In the genomic region with DNA sequence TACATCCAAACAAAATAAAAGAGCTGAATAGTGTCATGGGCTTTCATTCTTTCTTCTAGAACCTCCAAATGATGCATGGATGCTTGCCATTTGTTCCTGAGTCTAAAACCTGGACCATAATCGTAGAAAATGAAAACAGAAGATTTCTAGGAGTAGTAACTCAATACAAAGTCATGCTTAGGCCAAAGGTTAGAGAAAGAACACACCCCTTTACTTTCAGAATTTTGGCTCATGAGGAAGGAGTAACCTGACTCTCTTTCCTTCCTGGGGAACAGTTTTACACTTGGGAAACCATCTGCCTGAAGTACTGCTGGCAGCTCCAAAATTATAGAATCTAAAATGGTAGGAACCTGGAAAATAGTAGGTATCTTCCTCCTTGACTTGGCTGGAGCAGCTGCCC, we compare ENCODE assay signal across 11 cellular contexts.
DNase-seq lines count a peak whose midpoint lies in the region; ATAC-seq, FAIRE-seq and TF ChIP-seq lines count a peak whose summit lies in the region.
"Had no signal": no experiment of that assay in that cellular context is flagged by ENCODE, and none has a peak within 500 bp of the region (broad histone marks: within the 10 kb centered on the region; RNA-seq: fewer than 3 reads in every experiment).

No MANE protein-coding gene starts in this region.

- H3K9me3 ChIP-seq in RWPE2 (ENCODE audit: severe bottlenecking): no peaks in the 10 kb centered on the region
- no peaks in the 10 kb centered on the region for H3K9me3 ChIP-seq in prostate gland

- TF ChIP-seq POLR2A in prostate gland (IDR thresholded peaks at IDR 0.05): no peak

- FAIRE-seq in HTR-8/SVneo (lab: Jason Lieb, UNC): no peak
- FAIRE-seq: A204.1 had no signal

- 76% methylated on average over 1 of the region's 1 CpG for WGBS in prostate gland

- no peaks in the 10 kb centered on the region for H3K27me3 Mint-ChIP-seq in activated T-cell treated with anti-CD3 and anti-CD28 coated beads, Interleukin-2, amount 50 U/mL, for 72 hours (ENCODE audit: low read depth)
- no peaks in the 10 kb centered on the region for H3K27me3 Mint-ChIP-seq in activated T-cell treated with anti-CD3 and anti-CD28 coated beads, Interleukin-2, amount 50 U/mL, for 24 hours
- peaks cover 5% of the 10 kb centered on the region for H3K27me3 Mint-ChIP-seq in type B pancreatic cell

- H3K4me3 ChIP-seq in RWPE2 (ENCODE audit: severe bottlenecking): no peak overlapping the region
- H3K4me3 ChIP-seq in foreskin fibroblast (ENCODE audit: low read depth in 1 of 2, low read length in 2 of 2): no peak overlapping the region
- H3K4me3 ChIP-seq in prostate gland: no peak overlapping the region

- no peaks in the 10 kb centered on the region for H3K36me3 Mint-ChIP-seq in activated T-cell treated with anti-CD3 and anti-CD28 coated beads, Interleukin-2, amount 50 U/mL, for 72 hours (ENCODE audit: insufficient read depth in 2 of 2)
- H3K36me3 Mint-ChIP-seq in activated T-cell treated with anti-CD3 and anti-CD28 coated beads, Interleukin-2, amount 50 U/mL, for 24 hours (ENCODE audit: low read depth): peaks cover 15% of the 10 kb centered on the region
- no peaks in the 10 kb centered on the region for H3K36me3 Mint-ChIP-seq in type B pancreatic cell

- H3K4me3 Mint-ChIP-seq in activated T-cell treated with anti-CD3 and anti-CD28 coated beads, Interleukin-2, amount 50 U/mL, for 72 hours: no peak overlapping the region
- no peak overlapping the region for H3K4me3 Mint-ChIP-seq in activated T-cell treated with anti-CD3 and anti-CD28 coated beads, Interleukin-2, amount 50 U/mL, for 24 hours
- peak overlapping the region; percentile 4 for H3K4me3 Mint-ChIP-seq in type B pancreatic cell

- no peaks in the 10 kb centered on the region for H3K36me3 ChIP-seq in RWPE2 (ENCODE audit: low read depth)
- H3K36me3 ChIP-seq in prostate gland: no peaks in the 10 kb centered on the region

- H3K27me3 ChIP-seq in RWPE2 (ENCODE audit: insufficient read depth, poor library complexity, severe bottlenecking) (no peaks in the 10 kb centered on the region), prostate gland (replicated peaks; ENCODE audit: insufficient read depth) (no peaks in the 10 kb centered on the region)

- TF ChIP-seq CTCF in RWPE2 (IDR thresholded peaks at IDR 0.05; ENCODE audit: poor library complexity, severe bottlenecking) (no peak), foreskin fibroblast (IDR thresholded peaks at IDR 0.05; ENCODE audit: low read depth, low read length) (no peak), type B pancreatic cell (conservative IDR thresholded peaks at IDR 0.05) (no peak), prostate gland (IDR thresholded peaks at IDR 0.05) (no peak)

- intact Hi-C loops in prostate gland (cut with DNase I): no loop called here

- DNase-seq in activated T-cell treated with anti-CD3 and anti-CD28 coated beads, Interleukin-2, amount 50 U/mL, for 72 hours: no peak
- DNase-seq in activated T-cell treated with anti-CD3 and anti-CD28 coated beads, Interleukin-2, amount 50 U/mL, for 24 hours: no peak
- DNase-seq in RWPE2 (ENCODE audit: low spot score): no peak
- peak; percentile 30 to 65 for DNase-seq in foreskin fibroblast
- no peak for DNase-seq in type B pancreatic cell (ENCODE audit: extremely low spot score, unreplicated experiment)
- DNase-seq in NCI-H748 treated with DMSO at 0.1 percent for 48 hours (lab: John Stamatoyannopoulos, UW): no peak
- no peak for DNase-seq in prostate gland (ENCODE audit: low spot score)
- DNase-seq in HTR-8/SVneo (ENCODE audit: insufficient read length, low spot score): no peak
- DNase-seq: NCI-H1436, NCI-H524 treated with DMSO at 0.1 percent for 48 hours had no signal

- H3K9me3 Mint-ChIP-seq in activated T-cell treated with anti-CD3 and anti-CD28 coated beads, Interleukin-2, amount 50 U/mL, for 72 hours: no peaks in the 10 kb centered on the region
- no peaks in the 10 kb centered on the region for H3K9me3 Mint-ChIP-seq in activated T-cell treated with anti-CD3 and anti-CD28 coated beads, Interleukin-2, amount 50 U/mL, for 24 hours
- H3K9me3 Mint-ChIP-seq in type B pancreatic cell: no peaks in the 10 kb centered on the region

- peak overlapping the region; percentile 78 for H3K27ac Mint-ChIP-seq in activated T-cell treated with anti-CD3 and anti-CD28 coated beads, Interleukin-2, amount 50 U/mL, for 72 hours
- no peak overlapping the region for H3K27ac Mint-ChIP-seq in activated T-cell treated with anti-CD3 and anti-CD28 coated beads, Interleukin-2, amount 50 U/mL, for 24 hours
- H3K27ac Mint-ChIP-seq in type B pancreatic cell: no peak overlapping the region

- peaks cover 43% of the 10 kb centered on the region for H3K4me1 Mint-ChIP-seq in activated T-cell treated with anti-CD3 and anti-CD28 coated beads, Interleukin-2, amount 50 U/mL, for 72 hours (ENCODE audit: low read depth)
- peaks cover 61% of the 10 kb centered on the region for H3K4me1 Mint-ChIP-seq in activated T-cell treated with anti-CD3 and anti-CD28 coated beads, Interleukin-2, amount 50 U/mL, for 24 hours (ENCODE audit: low read depth)
- peaks cover 37% of the 10 kb centered on the region for H3K4me1 Mint-ChIP-seq in type B pancreatic cell (ENCODE audit: unreplicated experiment)

- H3K27ac ChIP-seq in RWPE2 (ENCODE audit: poor library complexity, severe bottlenecking) (peak overlapping the region; percentile 71), prostate gland (no peak overlapping the region)

- no peak for ATAC-seq in activated T-cell treated with anti-CD3 and anti-CD28 coated beads, Interleukin-2, amount 50 U/mL, for 72 hours (replicated peaks in 1 of 2)
- ATAC-seq in RWPE2 (ENCODE audit: low read depth): peak; percentile 39; the same call in 1 of the 3 replicates

- H3K4me1 ChIP-seq in RWPE2 (ENCODE audit: insufficient read depth, poor library complexity, severe bottlenecking) (peaks cover 55% of the 10 kb centered on the region), prostate gland (replicated peaks) (no peaks in the 10 kb centered on the region)

Comparison
In these comparisons a context has a peak if more than half of its experiments do, and no peak if none do; other contexts are left out.
1. DNase-seq: peak in foreskin fibroblast (2 of 2); none in activated T-cell treated with anti-CD3 and anti-CD28 coated beads, Interleukin-2, amount 50 U/mL, for 72 hours (0 of 2), activated T-cell treated with anti-CD3 and anti-CD28 coated beads, Interleukin-2, amount 50 U/mL, for 24 hours (single experiment), RWPE2 (single experiment), type B pancreatic cell (single experiment), NCI-H748 treated with DMSO at 0.1 percent for 48 hours (single experiment), prostate gland (single experiment) and HTR-8/SVneo (single experiment).